Comparison of ENCODE assay signal across 1 cellular context in the genomic region with DNA sequence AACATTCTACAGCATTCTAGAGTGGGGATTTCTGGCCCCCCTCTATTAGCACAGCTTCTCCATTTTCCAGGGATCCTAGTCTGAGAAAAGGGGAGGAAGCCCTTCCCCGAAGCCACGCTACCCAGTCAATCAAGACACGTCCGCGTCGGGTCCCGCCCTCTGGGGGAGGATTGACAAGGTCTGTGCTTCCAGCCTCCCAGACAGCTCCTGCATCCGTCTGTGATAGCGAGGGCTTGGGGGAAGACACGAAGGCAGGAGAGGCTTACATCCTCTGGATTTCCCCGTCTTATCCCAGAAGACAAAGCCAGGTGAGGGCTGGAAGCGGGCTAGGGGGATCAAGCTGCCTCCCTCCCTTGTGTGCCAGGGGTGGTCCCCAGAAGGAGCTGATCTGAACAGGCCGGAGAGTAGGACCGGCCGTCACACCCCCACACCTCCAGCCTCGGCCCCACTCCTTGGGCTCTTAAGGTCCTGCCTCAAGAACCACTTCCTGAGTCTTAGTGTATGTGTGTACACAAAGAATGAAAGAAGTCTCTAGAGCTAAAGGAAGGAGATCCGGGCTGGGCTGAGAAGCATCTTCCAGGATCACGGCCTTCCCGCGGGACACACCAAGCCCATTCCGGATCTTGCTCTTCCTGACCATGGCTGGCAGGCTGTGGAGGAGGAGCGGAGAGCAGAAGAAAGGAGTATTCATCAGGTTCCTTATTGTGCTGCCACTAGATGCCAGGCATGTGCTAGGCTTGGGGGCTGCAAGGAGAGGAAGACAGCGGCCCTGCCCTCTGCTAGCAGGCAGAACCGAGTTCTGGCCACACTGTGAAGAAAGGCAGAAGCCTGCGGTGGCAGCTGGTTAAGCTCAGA.
A peak's percentile ranks its signal among the peaks of the same experiment; 100 is the strongest.
TF ChIP-seq lines count a peak whose summit lies in the region.

No MANE protein-coding gene starts in this region.

TF ChIP-seq in A549, 52 proteins besides CTCF, POLR2A, EP300 and RAD21 (continued from another document):
- TF ChIP-seq E2F6 (IDR thresholded peaks at IDR 0.05; ENCODE audit: borderline replicate concordance, low read depth) (no peak), TP53 (CRISPR knock-in tag; IDR thresholded peaks at IDR 0.05) (no peak), ZNF302 (CRISPR knock-in tag; IDR thresholded peaks at IDR 0.05) (no peak), PBX3 (IDR thresholded peaks at IDR 0.05) (peak; percentile 90), KDM5A (IDR thresholded peaks at IDR 0.05) (no peak), POLR2AphosphoS2 (conservative IDR thresholded peaks at IDR 0.05; ENCODE audit: low read length) (0 out of 2 replicates have a peak, but pooled peaks have one; percentile 48), HOXB13 (CRISPR knock-in tag; IDR thresholded peaks at IDR 0.05; ENCODE audit: low read depth) (no peak)
TF ChIP-seq in A549: peak in this region for 2.
